Comparison of ENCODE assay signal across 1 cellular context in genomic region chr13:27620377-27621115, GRCh38.
TF ChIP-seq lines count a peak whose summit lies in the region.

LNX2 (minus strand) TSS chr13:27620529; CDS start chr13:27581703, 38,826 bp downstream.

TF ChIP-seq in SK-N-SH, 30 proteins besides CTCF, POLR2A, EP300 and RAD21 (continued from another document):
- TF ChIP-seq, protein P1, sequence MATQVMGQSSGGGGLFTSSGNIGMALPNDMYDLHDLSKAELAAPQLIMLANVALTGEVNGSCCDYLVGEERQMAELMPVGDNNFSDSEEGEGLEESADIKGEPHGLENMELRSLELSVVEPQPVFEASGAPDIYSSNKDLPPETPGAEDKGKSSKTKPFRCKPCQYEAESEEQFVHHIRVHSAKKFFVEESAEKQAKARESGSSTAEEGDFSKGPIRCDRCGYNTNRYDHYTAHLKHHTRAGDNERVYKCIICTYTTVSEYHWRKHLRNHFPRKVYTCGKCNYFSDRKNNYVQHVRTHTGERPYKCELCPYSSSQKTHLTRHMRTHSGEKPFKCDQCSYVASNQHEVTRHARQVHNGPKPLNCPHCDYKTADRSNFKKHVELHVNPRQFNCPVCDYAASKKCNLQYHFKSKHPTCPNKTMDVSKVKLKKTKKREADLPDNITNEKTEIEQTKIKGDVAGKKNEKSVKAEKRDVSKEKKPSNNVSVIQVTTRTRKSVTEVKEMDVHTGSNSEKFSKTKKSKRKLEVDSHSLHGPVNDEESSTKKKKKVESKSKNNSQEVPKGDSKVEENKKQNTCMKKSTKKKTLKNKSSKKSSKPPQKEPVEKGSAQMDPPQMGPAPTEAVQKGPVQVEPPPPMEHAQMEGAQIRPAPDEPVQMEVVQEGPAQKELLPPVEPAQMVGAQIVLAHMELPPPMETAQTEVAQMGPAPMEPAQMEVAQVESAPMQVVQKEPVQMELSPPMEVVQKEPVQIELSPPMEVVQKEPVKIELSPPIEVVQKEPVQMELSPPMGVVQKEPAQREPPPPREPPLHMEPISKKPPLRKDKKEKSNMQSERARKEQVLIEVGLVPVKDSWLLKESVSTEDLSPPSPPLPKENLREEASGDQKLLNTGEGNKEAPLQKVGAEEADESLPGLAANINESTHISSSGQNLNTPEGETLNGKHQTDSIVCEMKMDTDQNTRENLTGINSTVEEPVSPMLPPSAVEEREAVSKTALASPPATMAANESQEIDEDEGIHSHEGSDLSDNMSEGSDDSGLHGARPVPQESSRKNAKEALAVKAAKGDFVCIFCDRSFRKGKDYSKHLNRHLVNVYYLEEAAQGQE (IDR thresholded peaks at IDR 0.05; ENCODE audit: low read depth, low read length), result no peak
- TF ChIP-seq TAF1 (IDR thresholded peaks at IDR 0.05; ENCODE audit: borderline replicate concordance, low read depth, low read length) (peak; percentile 42; the same call in 1 of the 2 replicates), FOXJ3 (CRISPR knock-in tag; IDR thresholded peaks at IDR 0.05) (no peak), IRF3 (IDR thresholded peaks at IDR 0.05; ENCODE audit: low read depth, low read length) (peak; percentile 50), EZH2phosphoT487 (IDR thresholded peaks at IDR 0.05; ENCODE audit: borderline replicate concordance, low read depth) (no peak), NRF1 (IDR thresholded peaks at IDR 0.05; ENCODE audit: low read depth, low read length) (no peak), USF2 (IDR thresholded peaks at IDR 0.05; ENCODE audit: borderline replicate concordance, low read depth, low read length) (no peak), SIN3A (IDR thresholded peaks at IDR 0.05; ENCODE audit: borderline replicate concordance, low read depth, low read length) (no peak), MAX (IDR thresholded peaks at IDR 0.05; ENCODE audit: low read depth) (no peak), FOXM1 (IDR thresholded peaks at IDR 0.05; ENCODE audit: low read depth) (no peak), GABPA (IDR thresholded peaks at IDR 0.05; ENCODE audit: low read depth) (peak; percentile 26; the same call in 1 of the 2 replicates), TCF12 (IDR thresholded peaks at IDR 0.05) (no peak)
- TF ChIP-seq, protein P2, sequence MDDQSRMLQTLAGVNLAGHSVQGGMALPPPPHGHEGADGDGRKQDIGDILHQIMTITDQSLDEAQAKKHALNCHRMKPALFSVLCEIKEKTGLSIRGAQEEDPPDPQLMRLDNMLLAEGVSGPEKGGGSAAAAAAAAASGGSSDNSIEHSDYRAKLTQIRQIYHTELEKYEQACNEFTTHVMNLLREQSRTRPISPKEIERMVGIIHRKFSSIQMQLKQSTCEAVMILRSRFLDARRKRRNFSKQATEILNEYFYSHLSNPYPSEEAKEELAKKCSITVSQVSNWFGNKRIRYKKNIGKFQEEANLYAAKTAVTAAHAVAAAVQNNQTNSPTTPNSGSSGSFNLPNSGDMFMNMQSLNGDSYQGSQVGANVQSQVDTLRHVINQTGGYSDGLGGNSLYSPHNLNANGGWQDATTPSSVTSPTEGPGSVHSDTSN (IDR thresholded peaks at IDR 0.05), result peak; percentile 71
